Comparison of ENCODE assay signal across 8 cellular contexts in genomic region chr3:15774931-15775560, GRCh38. TPM values are rescaled to one million over a fixed set of nuclear protein-coding genes. Genes with fewer than 3 reads are reported as not detected.
DNase-seq lines count a peak whose midpoint lies in the region; ATAC-seq and TF ChIP-seq lines count a peak whose summit lies in the region.
"Not testable (repeated sequence)": the region's sequence is repeated elsewhere in the genome, so short reads cannot be mapped to it uniquely, and the experiment has no call there.

No MANE protein-coding gene starts in this region.

- DNase-seq in GM10266 (ENCODE audit: extremely low spot score), result peak; percentile 16
- peak; percentile 81 for DNase-seq in NCI-H82 (lab: John Stamatoyannopoulos, UW)
- not testable (repeated sequence) for DNase-seq in activated CD8-positive, alpha-beta memory T cell treated with anti-CD3 and anti-CD28 coated beads, Interleukin-2, amount 10 ng/mL, durations not matched to agents 7 days and 5 days; natural killer cell treated with Interleukin-12 subunit alpha and Interleukin-12 subunit beta and Interleukin-15 and Interleukin-18, amount 100 ng/mL, for 72 hours (ENCODE audit: low spot score)

- CTCF ChIA-PET in activated CD8-positive, alpha-beta memory T cell treated with anti-CD3 and anti-CD28 coated beads, Interleukin-2, amount 10 ng/mL, durations not matched to agents 7 days and 5 days (lab: Charles Lee), result interaction anchor here (1.3 kb wide), 1 partner anchor 37 kb away, joined by 5 read pairs; no protein-coding TSS in a partner anchor

- peak; percentile 63 for ATAC-seq in GM18870 (IDR thresholded peaks at IDR 0.05; ENCODE audit: unreplicated experiment)
- peak; percentile 84 for ATAC-seq in GM21619 (IDR thresholded peaks at IDR 0.05; ENCODE audit: unreplicated experiment)
- ATAC-seq in HG02852 (IDR thresholded peaks at IDR 0.05; ENCODE audit: unreplicated experiment), result peak; percentile 73
- ATAC-seq in HG03442 (IDR thresholded peaks at IDR 0.05; ENCODE audit: unreplicated experiment), result peak; percentile 83
- peak; percentile 16 for ATAC-seq in activated CD8-positive, alpha-beta memory T cell treated with anti-CD3 and anti-CD28 coated beads, Interleukin-2, amount 10 ng/mL, durations not matched to agents 7 days and 5 days
- ATAC-seq in natural killer cell treated with Interleukin-12 subunit alpha and Interleukin-12 subunit beta and Interleukin-15 and Interleukin-18, amount 100 ng/mL, for 72 hours, result peak; percentile 63 to 69

- not testable (repeated sequence) for H3K27me3 Mint-ChIP-seq in activated CD8-positive, alpha-beta memory T cell treated with anti-CD3 and anti-CD28 coated beads, Interleukin-2, amount 10 ng/mL, durations not matched to agents 7 days and 5 days; natural killer cell treated with Interleukin-12 subunit alpha and Interleukin-12 subunit beta and Interleukin-15 and Interleukin-18, amount 100 ng/mL, for 72 hours

- H3K36me3 Mint-ChIP-seq in activated CD8-positive, alpha-beta memory T cell treated with anti-CD3 and anti-CD28 coated beads, Interleukin-2, amount 10 ng/mL, durations not matched to agents 7 days and 5 days, result peaks cover 68% of the 10 kb centered on the region
- H3K36me3 Mint-ChIP-seq in natural killer cell treated with Interleukin-12 subunit alpha and Interleukin-12 subunit beta and Interleukin-15 and Interleukin-18, amount 100 ng/mL, for 72 hours, result not testable (repeated sequence)

- not testable (repeated sequence) for H3K4me3 Mint-ChIP-seq in activated CD8-positive, alpha-beta memory T cell treated with anti-CD3 and anti-CD28 coated beads, Interleukin-2, amount 10 ng/mL, durations not matched to agents 7 days and 5 days
- peak overlapping the region; percentile 40 for H3K4me3 Mint-ChIP-seq in natural killer cell treated with Interleukin-12 subunit alpha and Interleukin-12 subunit beta and Interleukin-15 and Interleukin-18, amount 100 ng/mL, for 72 hours

- TF ChIP-seq CTCF in GM10266 (IDR thresholded peaks at IDR 0.05; ENCODE audit: control insufficient read depth, insufficient read depth, low read depth, missing control alignments), result not testable (repeated sequence)

- H3K4me1 Mint-ChIP-seq in activated CD8-positive, alpha-beta memory T cell treated with anti-CD3 and anti-CD28 coated beads, Interleukin-2, amount 10 ng/mL, durations not matched to agents 7 days and 5 days, result peaks cover 28% of the 10 kb centered on the region
- H3K4me1 Mint-ChIP-seq in natural killer cell treated with Interleukin-12 subunit alpha and Interleukin-12 subunit beta and Interleukin-15 and Interleukin-18, amount 100 ng/mL, for 72 hours (ENCODE audit: low read depth in 2 of 2), result peaks cover 31 to 41% of the 10 kb centered on the region in 2 donors

- not testable (repeated sequence) for H3K9me3 Mint-ChIP-seq in activated CD8-positive, alpha-beta memory T cell treated with anti-CD3 and anti-CD28 coated beads, Interleukin-2, amount 10 ng/mL, durations not matched to agents 7 days and 5 days (ENCODE audit: low read depth); natural killer cell treated with Interleukin-12 subunit alpha and Interleukin-12 subunit beta and Interleukin-15 and Interleukin-18, amount 100 ng/mL, for 72 hours

- not testable (repeated sequence) for H3K27ac Mint-ChIP-seq in activated CD8-positive, alpha-beta memory T cell treated with anti-CD3 and anti-CD28 coated beads, Interleukin-2, amount 10 ng/mL, durations not matched to agents 7 days and 5 days
- H3K27ac Mint-ChIP-seq in natural killer cell treated with Interleukin-12 subunit alpha and Interleukin-12 subunit beta and Interleukin-15 and Interleukin-18, amount 100 ng/mL, for 72 hours, result peak overlapping the region in 1 of 2 donors; percentile 64

RNA-seq across cellular contexts. Expression of gene ANKRD28, which starts 22.7 kb away (rescaled TPM):
- total RNA-seq in activated CD8-positive, alpha-beta memory T cell treated with anti-CD3 and anti-CD28 coated beads, Interleukin-2, amount 10 ng/mL, durations not matched to agents 7 days and 5 days, result 10 to 100 TPM; 56.3 to 73.6 TPM
- 10 to 100 TPM; 29.3 to 50.0 TPM for total RNA-seq in natural killer cell treated with Interleukin-12 subunit alpha and Interleukin-12 subunit beta and Interleukin-15 and Interleukin-18, amount 100 ng/mL, for 72 hours

Comparison
In these comparisons a context has a peak if more than half of its experiments do, and no peak if none do; other contexts are left out.
1. ATAC-seq: peak in every context shown above with its lines; median percentile 84 in GM21619; 83 in HG03442; 73 in HG02852; 66 in natural killer cell treated with Interleukin-12 subunit alpha and Interleukin-12 subunit beta and Interleukin-15 and Interleukin-18, amount 100 ng/mL, for 72 hours; 63 in GM18870; 16 in activated CD8-positive, alpha-beta memory T cell treated with anti-CD3 and anti-CD28 coated beads, Interleukin-2, amount 10 ng/mL, durations not matched to agents 7 days and 5 days.